In genomic region chr3:50226888-50227389, GRCh38 we compare ENCODE assay signal across 9 cellular contexts. TPM values are rescaled to one million over a fixed set of nuclear protein-coding genes. Genes with fewer than 3 reads are reported as not detected.
DNase-seq lines count a peak whose midpoint lies in the region; ATAC-seq and TF ChIP-seq lines count a peak whose summit lies in the region.
"Had no signal": no experiment of that assay in that cellular context is flagged by ENCODE, and none has a peak within 500 bp of the region (broad histone marks: within the 10 kb centered on the region; RNA-seq: fewer than 3 reads in every experiment).

No MANE protein-coding gene starts in this region.

- peak overlapping the region; percentile 83 for H3K27ac Mint-ChIP-seq in CD8-positive, alpha-beta T cell
- H3K27ac Mint-ChIP-seq in naive thymus-derived CD4-positive, alpha-beta T cell, result peak overlapping the region; percentile 86 to 97 (median 92)

- intact Hi-C loops in CD8-positive, alpha-beta T cell (cut with DNase I, micrococcal nuclease), result loop anchor here (1.0 to 2.0 kb wide), 8 partner anchors 8 to 106 kb away; partner anchors contain the start of gene IFRD2 (in 1 of the 2)
- intact Hi-C loops in naive thymus-derived CD4-positive, alpha-beta T cell (cut with micrococcal nuclease), result loop anchor here (1.0 to 5.0 kb wide), 13 partner anchors 8 to 555 kb away; partner anchors contain the start of genes IFRD2 (in 2 of the 2), INKA1 (in 2 of the 2), APEH (in 1 of the 2) and HYAL3 (in 1 of the 2)

- H3K36me3 Mint-ChIP-seq in CD8-positive, alpha-beta T cell, result peaks cover 4% of the 10 kb centered on the region
- no peaks in the 10 kb centered on the region for H3K36me3 Mint-ChIP-seq in naive thymus-derived CD4-positive, alpha-beta T cell

- peak overlapping the region; percentile 13 for H3K27ac ChIP-seq in CD8-positive, alpha-beta T cell (ENCODE audit: low read depth, low read length)
- peak overlapping the region; percentile 77 for H3K27ac ChIP-seq in naive thymus-derived CD4-positive, alpha-beta T cell (ENCODE audit: low read depth, low read length)

- ATAC-seq in CD8-positive, alpha-beta T cell, result peak; percentile 24
- peak; percentile 3 for ATAC-seq in GM19397 (IDR thresholded peaks at IDR 0.05; ENCODE audit: unreplicated experiment)
- peak; percentile 5 to 15 for ATAC-seq in activated CD4-positive, CD25-positive, alpha-beta regulatory T cell treated with anti-CD3 and anti-CD28 coated beads, Interleukin-2, amount 50 U/mL, for 24 hours
- ATAC-seq in naive thymus-derived CD4-positive, alpha-beta T cell, result peak; percentile 23

- no peaks in the 10 kb centered on the region for H3K9me3 Mint-ChIP-seq in CD8-positive, alpha-beta T cell
- H3K9me3 Mint-ChIP-seq in naive thymus-derived CD4-positive, alpha-beta T cell, result peaks cover 0 to 2% (median 0%) of the 10 kb centered on the region in 11 donors

- no peaks in the 10 kb centered on the region for H3K27me3 Mint-ChIP-seq in CD8-positive, alpha-beta T cell (ENCODE audit: low read depth)
- H3K27me3 Mint-ChIP-seq in naive thymus-derived CD4-positive, alpha-beta T cell, result peaks cover 0 to 17% (median 0%) of the 10 kb centered on the region in 5 donors

- H3K4me3 ChIP-seq in CD8-positive, alpha-beta T cell (ENCODE audit: low read depth, low read length), result peak overlapping the region; percentile 65
- peak overlapping the region; percentile 88 for H3K4me3 ChIP-seq in naive thymus-derived CD4-positive, alpha-beta T cell (ENCODE audit: low read length)

- POLR2A ChIA-PET in CD8-positive, alpha-beta T cell (lab: Charles Lee), result interaction anchor here (0.9 to 3.2 kb wide), 6 partner anchors 9 to 32 kb away, joined by 4 to 23 read pairs (median 8); no protein-coding TSS in a partner anchor
- POLR2A ChIA-PET in naive thymus-derived CD4-positive, alpha-beta T cell (lab: Charles Lee), result interaction anchor here (0.6 to 14.8 kb wide), 5 partner anchors 16 to 340 kb away, joined by 3 to 253 read pairs (median 4); partner anchors contain the start of genes GNAI2, HYAL3 and NAA80

- no peaks in the 10 kb centered on the region for H3K36me3 ChIP-seq in CD8-positive, alpha-beta T cell (ENCODE audit: insufficient read depth, low read length)
- no peaks in the 10 kb centered on the region for H3K36me3 ChIP-seq in naive thymus-derived CD4-positive, alpha-beta T cell (ENCODE audit: control insufficient read depth in 2 of 3, insufficient read depth in 3 of 3, low read length in 3 of 3)

- TF ChIP-seq CTCF in CD8-positive, alpha-beta T cell (IDR thresholded peaks at IDR 0.05), result no peak

- CTCF ChIA-PET in CD8-positive, alpha-beta T cell (lab: Charles Lee), result interaction anchor here (0.8 to 9.4 kb wide), 21 partner anchors 10 to 116 kb away, joined by 3 to 257 read pairs (median 4); partner anchors contain the start of genes GNAI2 and GNAT1
- CTCF ChIA-PET in naive thymus-derived CD4-positive, alpha-beta T cell (lab: Charles Lee), result interaction anchor here (0.6 to 15.3 kb wide), 10 partner anchors 10 to 107 kb away, joined by 3 to 211 read pairs (median 10); partner anchors contain the start of genes GNAI2 and GNAT1

- peak in 3 of 7 experiments; percentile 28 to 48 (median 46) for DNase-seq in CD8-positive, alpha-beta T cell
- DNase-seq in erythroblast (lab: John Stamatoyannopoulos, UW) (peak; percentile 64 to 67), NCI-H128 (lab: John Stamatoyannopoulos, UW; ENCODE audit: unreplicated experiment) (no peak), GDM1 (lab: John Stamatoyannopoulos, UW) (no peak)
- peak in 1 of 9 donors; percentile 24 for DNase-seq in naive thymus-derived CD4-positive, alpha-beta T cell

- peaks cover 22% of the 10 kb centered on the region for H3K4me1 Mint-ChIP-seq in CD8-positive, alpha-beta T cell (ENCODE audit: low read depth)
- H3K4me1 Mint-ChIP-seq in naive thymus-derived CD4-positive, alpha-beta T cell, result peaks cover 16 to 36% (median 32%) of the 10 kb centered on the region in 7 donors

- no peaks in the 10 kb centered on the region for H3K9me3 ChIP-seq in CD8-positive, alpha-beta T cell (ENCODE audit: low read length)
- H3K9me3 ChIP-seq in naive thymus-derived CD4-positive, alpha-beta T cell (ENCODE audit: control insufficient read depth in 2 of 3, low read length in 3 of 3), result no peaks in the 10 kb centered on the region

- no peak for TF ChIP-seq POLR2A in erythroblast (IDR thresholded peaks at IDR 0.05; ENCODE audit: low read length)

- H3K4me3 Mint-ChIP-seq in CD8-positive, alpha-beta T cell, result peak overlapping the region; percentile 91
- H3K4me3 Mint-ChIP-seq in naive thymus-derived CD4-positive, alpha-beta T cell, result peak overlapping the region; percentile 89 to 98 (median 95)

- peaks cover 17% of the 10 kb centered on the region for H3K4me1 ChIP-seq in CD8-positive, alpha-beta T cell (ENCODE audit: insufficient read depth, low read length)
- H3K4me1 ChIP-seq in naive thymus-derived CD4-positive, alpha-beta T cell (ENCODE audit: control insufficient read depth in 2 of 2, insufficient read depth in 2 of 2, low read length in 2 of 2), result peaks cover 9 to 12% of the 10 kb centered on the region in 2 donors

- TF ChIP-seq RAD21 in Ishikawa (IDR thresholded peaks at IDR 0.05; ENCODE audit: low read depth), result no peak

- H3K27me3 ChIP-seq in CD8-positive, alpha-beta T cell (ENCODE audit: insufficient read depth, low read length), result no peaks in the 10 kb centered on the region
- H3K27me3 ChIP-seq in naive thymus-derived CD4-positive, alpha-beta T cell (ENCODE audit: control insufficient read depth in 2 of 2, insufficient read depth in 2 of 2, low read length in 2 of 2), result no peaks in the 10 kb centered on the region

- no peak for TF ChIP-seq EP300 in Ishikawa (IDR thresholded peaks at IDR 0.05; ENCODE audit: borderline replicate concordance)

TF ChIP-seq in Ishikawa, 13 proteins besides CTCF, POLR2A, EP300 and RAD21:
- TF ChIP-seq TCF12 (IDR thresholded peaks at IDR 0.05; ENCODE audit: low read depth) (no peak), MAX (IDR thresholded peaks at IDR 0.05) (peak; percentile 69)

RNA-seq across cellular contexts. Expression of gene GNAI2, which starts 9.1 kb away (rescaled TPM):
- 100 to 1,000 TPM; 185 to 192 TPM for total RNA-seq in CD8-positive, alpha-beta T cell
- total RNA-seq in naive thymus-derived CD4-positive, alpha-beta T cell, result 100 to 1,000 TPM; 225 to 442 (median 282) TPM
- 100 to 1,000 TPM; 443 to 527 TPM for polyA plus RNA-seq in naive thymus-derived CD4-positive, alpha-beta T cell

RNA-seq across cellular contexts. Expression of gene SLC38A3, which starts 21.9 kb away (rescaled TPM):
- 1 to 10 TPM; 4.8 to 7.2 TPM for total RNA-seq in CD8-positive, alpha-beta T cell
- 1 to 10 TPM in 1 of 5 experiments, not detected in 4; 1.8 TPM for total RNA-seq in naive thymus-derived CD4-positive, alpha-beta T cell
- not detected for polyA plus RNA-seq in naive thymus-derived CD4-positive, alpha-beta T cell
- total RNA-seq: subcutaneous adipose tissue had no signal

RNA-seq across cellular contexts. Expression of gene GNAT1, which starts 35.5 kb away (rescaled TPM):
- total RNA-seq in CD8-positive, alpha-beta T cell, result under 1 TPM; 0.28 to 0.30 TPM
- 1 to 10 TPM in 1 of 5 experiments, under 1 TPM in 1, not detected in 3; 0.24 to 1.2 TPM for total RNA-seq in naive thymus-derived CD4-positive, alpha-beta T cell
- polyA plus RNA-seq in naive thymus-derived CD4-positive, alpha-beta T cell, result not detected
- total RNA-seq: subcutaneous adipose tissue had no signal

RNA-seq across cellular contexts. Expression of gene SEMA3B, which starts 42.0 kb away (rescaled TPM):
- total RNA-seq in CD8-positive, alpha-beta T cell, result 1 to 10 TPM; 1.4 to 1.6 TPM
- 1 to 10 TPM in 3 of 5 experiments, under 1 TPM in 2; 0.73 to 3.7 (median 1.4) TPM for total RNA-seq in naive thymus-derived CD4-positive, alpha-beta T cell
- polyA plus RNA-seq in naive thymus-derived CD4-positive, alpha-beta T cell, result not detected

RNA-seq across cellular contexts. Expression of gene LSMEM2, which starts 51.9 kb away (rescaled TPM):
- not detected for total RNA-seq in CD8-positive, alpha-beta T cell
- total RNA-seq in naive thymus-derived CD4-positive, alpha-beta T cell, result not detected
- polyA plus RNA-seq in naive thymus-derived CD4-positive, alpha-beta T cell, result under 1 TPM in 1 of 2 donors, not detected in 1; 0.15 TPM
- total RNA-seq: subcutaneous adipose tissue had no signal

Comparison
In these comparisons a context has a peak if more than half of its experiments do, and no peak if none do; other contexts are left out.
1. DNase-seq: peak in erythroblast (2 of 2); none in NCI-H128 (single experiment) and GDM1 (single experiment).
2. Peak in every context shown above with its lines, with median percentiles within 50 percentile points of each other: ATAC-seq.